Comparison of ENCODE assay signal across 16 cellular contexts in the genomic region with DNA sequence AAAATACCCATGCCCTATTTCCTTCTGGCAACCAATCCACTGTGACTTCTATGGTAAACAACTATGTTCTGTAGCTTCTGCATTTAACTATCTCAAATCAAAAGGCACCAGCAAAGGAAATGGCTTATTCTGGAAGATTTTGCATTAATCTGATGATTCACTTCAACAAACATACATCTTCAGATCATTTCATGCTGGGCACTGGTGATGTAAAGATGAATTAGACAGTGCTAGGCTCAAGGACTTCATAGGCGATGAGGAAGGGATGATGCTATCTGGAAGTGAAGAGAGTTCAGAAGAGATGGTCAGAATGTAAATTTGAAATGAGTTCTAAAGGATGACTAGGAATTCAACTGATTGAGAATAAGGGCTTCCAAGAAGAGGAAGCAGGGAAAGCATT.
A peak's percentile ranks its signal among the peaks of the same experiment; 100 is the strongest.
DNase-seq lines count a peak whose midpoint lies in the region; ATAC-seq, FAIRE-seq and TF ChIP-seq lines count a peak whose summit lies in the region.
"Had no signal": no experiment of that assay in that cellular context is flagged by ENCODE, and none has a peak within 500 bp of the region (broad histone marks: within the 10 kb centered on the region; RNA-seq: fewer than 3 reads in every experiment).

No MANE protein-coding gene starts in this region.

- H3K27ac ChIP-seq in A673 (ENCODE audit: low read depth, low read length, poor library complexity, severe bottlenecking): no peak overlapping the region
- H3K27ac ChIP-seq: BLaER1, HL-60 had no signal

- FAIRE-seq in bronchial epithelial cell (lab: Jason Lieb, UNC): no peak
- FAIRE-seq: A204.1, G401.6, GM12891, K562 had no signal

- BruUV-seq in A673 (replicated peaks; lab: Mats Ljungman, UMichigan): no TSS peak

- H3K4me3 ChIP-seq in A673 (ENCODE audit: low read depth, low read length, poor library complexity, severe bottlenecking) (no peak overlapping the region), bronchial epithelial cell (ENCODE audit: low read depth, low read length) (no peak overlapping the region)
- H3K4me3 ChIP-seq: BLaER1, GM23338, K562 had no signal

- DNase-seq in A673 (ENCODE audit: low spot score) (peak; percentile 21), WTC11 (ENCODE audit: low spot score) (no peak), bronchial epithelial cell (ENCODE audit: low read depth) (peak; percentile 22), nephron progenitor cell (no peak), DMS153 (lab: John Stamatoyannopoulos, UW) (no peak)
- DNase-seq in activated naive CD4-positive, alpha-beta T cell (lab: John Stamatoyannopoulos, UW): no peak
- DNase-seq: EL, H9 had no signal

- H3K9me3 ChIP-seq in A673 (ENCODE audit: low read depth, low read length, poor library complexity, severe bottlenecking): no peaks in the 10 kb centered on the region
- H3K9me3 ChIP-seq: BLaER1 had no signal

- H3K4me3 Mint-ChIP-seq in WTC11 (no peak overlapping the region), nephron progenitor cell (no peak overlapping the region)
- H3K4me3 Mint-ChIP-seq: GM23338, H9 had no signal

- H3K4me1 Mint-ChIP-seq in WTC11 (peaks cover 55% of the 10 kb centered on the region), nephron progenitor cell (peaks cover 14% of the 10 kb centered on the region)

- no peaks in the 10 kb centered on the region for H3K27me3 ChIP-seq in A673 (replicated peaks; ENCODE audit: insufficient read depth, low read depth, low read length, poor library complexity)
- H3K27me3 ChIP-seq in bronchial epithelial cell (ENCODE audit: control insufficient read depth, insufficient read depth, low read length): no peaks in the 10 kb centered on the region
- H3K27me3 ChIP-seq: BLaER1 had no signal

- POLR2A ChIA-PET in A673 (lab: Charles Lee; ENCODE audit: low non-redundant PET) (no interaction called here), WTC11 (lab: Charles Lee) (no interaction called here)

- no peaks in the 10 kb centered on the region for H3K36me3 ChIP-seq in A673 (ENCODE audit: insufficient read depth, low read length, poor library complexity, severe bottlenecking)
- H3K36me3 ChIP-seq in bronchial epithelial cell (ENCODE audit: control insufficient read depth, insufficient read depth, low read length): no peaks in the 10 kb centered on the region

- H3K27ac Mint-ChIP-seq in WTC11 (peak overlapping the region; percentile 4), nephron progenitor cell (peak overlapping the region; percentile 5)
- H3K27ac Mint-ChIP-seq: H9 had no signal

- no peaks in the 10 kb centered on the region for H3K9me3 Mint-ChIP-seq in WTC11
- no peaks in the 10 kb centered on the region for H3K9me3 Mint-ChIP-seq in nephron progenitor cell
- H3K9me3 Mint-ChIP-seq: GM23338, H9 had no signal

- TF ChIP-seq CTCF in A673 (conservative IDR thresholded peaks at IDR 0.05; ENCODE audit: low read depth, low read length) (no peak), WTC11 (IDR thresholded peaks at IDR 0.05) (no peak), bronchial epithelial cell (IDR thresholded peaks at IDR 0.05; ENCODE audit: insufficient read depth, low read length, severe bottlenecking) (no peak), nephron progenitor cell (IDR thresholded peaks at IDR 0.05) (no peak)

- H3K4me1 ChIP-seq in A673 (ENCODE audit: insufficient read depth, low read length, poor library complexity, severe bottlenecking): peaks cover 14% of the 10 kb centered on the region
- H3K4me1 ChIP-seq: BLaER1 had no signal

- intact Hi-C loops in A673 (cut with micrococcal nuclease; ENCODE audit: unreplicated experiment): no loop called here

- H3K36me3 Mint-ChIP-seq in WTC11: no peaks in the 10 kb centered on the region
- H3K36me3 Mint-ChIP-seq in nephron progenitor cell (ENCODE audit: low read depth): peaks cover 5% of the 10 kb centered on the region

- no peaks in the 10 kb centered on the region for H3K27me3 Mint-ChIP-seq in WTC11 (ENCODE audit: low read depth)
- H3K27me3 Mint-ChIP-seq in nephron progenitor cell (ENCODE audit: low read depth, poor library complexity): peaks cover 4% of the 10 kb centered on the region

- ATAC-seq in WTC11: no peak
- ATAC-seq in HG03108 (IDR thresholded peaks at IDR 0.05; ENCODE audit: unreplicated experiment): no peak
- ATAC-seq: GM23338, K562 had no signal

- CTCF ChIA-PET in A673 (lab: Charles Lee) (no interaction called here), WTC11 (lab: Charles Lee) (no interaction called here)

TF ChIP-seq in WTC11, 78 proteins besides CTCF, POLR2A, EP300 and RAD21 (continues in another document):
- TF ChIP-seq TP53 (CRISPR knock-in tag; IDR thresholded peaks at IDR 0.05): no peak
- TF ChIP-seq JUN (CRISPR knock-in tag; IDR thresholded peaks at IDR 0.05): no peak
- TF ChIP-seq, protein P1, sequence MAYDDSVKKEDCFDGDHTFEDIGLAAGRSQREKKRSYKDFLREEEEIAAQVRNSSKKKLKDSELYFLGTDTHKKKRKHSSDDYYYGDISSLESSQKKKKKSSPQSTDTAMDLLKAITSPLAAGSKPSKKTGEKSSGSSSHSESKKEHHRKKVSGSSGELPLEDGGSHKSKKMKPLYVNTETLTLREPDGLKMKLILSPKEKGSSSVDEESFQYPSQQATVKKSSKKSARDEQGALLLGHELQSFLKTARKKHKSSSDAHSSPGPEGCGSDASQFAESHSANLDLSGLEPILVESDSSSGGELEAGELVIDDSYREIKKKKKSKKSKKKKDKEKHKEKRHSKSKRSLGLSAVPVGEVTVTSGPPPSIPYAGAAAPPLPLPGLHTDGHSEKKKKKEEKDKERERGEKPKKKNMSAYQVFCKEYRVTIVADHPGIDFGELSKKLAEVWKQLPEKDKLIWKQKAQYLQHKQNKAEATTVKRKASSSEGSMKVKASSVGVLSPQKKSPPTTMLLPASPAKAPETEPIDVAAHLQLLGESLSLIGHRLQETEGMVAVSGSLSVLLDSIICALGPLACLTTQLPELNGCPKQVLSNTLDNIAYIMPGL (CRISPR knock-in tag; IDR thresholded peaks at IDR 0.05): no peak
- TF ChIP-seq, protein P2, sequence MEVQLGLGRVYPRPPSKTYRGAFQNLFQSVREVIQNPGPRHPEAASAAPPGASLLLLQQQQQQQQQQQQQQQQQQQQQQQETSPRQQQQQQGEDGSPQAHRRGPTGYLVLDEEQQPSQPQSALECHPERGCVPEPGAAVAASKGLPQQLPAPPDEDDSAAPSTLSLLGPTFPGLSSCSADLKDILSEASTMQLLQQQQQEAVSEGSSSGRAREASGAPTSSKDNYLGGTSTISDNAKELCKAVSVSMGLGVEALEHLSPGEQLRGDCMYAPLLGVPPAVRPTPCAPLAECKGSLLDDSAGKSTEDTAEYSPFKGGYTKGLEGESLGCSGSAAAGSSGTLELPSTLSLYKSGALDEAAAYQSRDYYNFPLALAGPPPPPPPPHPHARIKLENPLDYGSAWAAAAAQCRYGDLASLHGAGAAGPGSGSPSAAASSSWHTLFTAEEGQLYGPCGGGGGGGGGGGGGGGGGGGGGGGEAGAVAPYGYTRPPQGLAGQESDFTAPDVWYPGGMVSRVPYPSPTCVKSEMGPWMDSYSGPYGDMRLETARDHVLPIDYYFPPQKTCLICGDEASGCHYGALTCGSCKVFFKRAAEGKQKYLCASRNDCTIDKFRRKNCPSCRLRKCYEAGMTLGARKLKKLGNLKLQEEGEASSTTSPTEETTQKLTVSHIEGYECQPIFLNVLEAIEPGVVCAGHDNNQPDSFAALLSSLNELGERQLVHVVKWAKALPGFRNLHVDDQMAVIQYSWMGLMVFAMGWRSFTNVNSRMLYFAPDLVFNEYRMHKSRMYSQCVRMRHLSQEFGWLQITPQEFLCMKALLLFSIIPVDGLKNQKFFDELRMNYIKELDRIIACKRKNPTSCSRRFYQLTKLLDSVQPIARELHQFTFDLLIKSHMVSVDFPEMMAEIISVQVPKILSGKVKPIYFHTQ (CRISPR knock-in tag; IDR thresholded peaks at IDR 0.05): no peak
- TF ChIP-seq, protein P3, sequence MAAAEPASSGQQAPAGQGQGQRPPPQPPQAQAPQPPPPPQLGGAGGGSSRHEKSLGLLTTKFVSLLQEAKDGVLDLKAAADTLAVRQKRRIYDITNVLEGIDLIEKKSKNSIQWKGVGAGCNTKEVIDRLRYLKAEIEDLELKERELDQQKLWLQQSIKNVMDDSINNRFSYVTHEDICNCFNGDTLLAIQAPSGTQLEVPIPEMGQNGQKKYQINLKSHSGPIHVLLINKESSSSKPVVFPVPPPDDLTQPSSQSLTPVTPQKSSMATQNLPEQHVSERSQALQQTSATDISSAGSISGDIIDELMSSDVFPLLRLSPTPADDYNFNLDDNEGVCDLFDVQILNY (CRISPR knock-in tag; IDR thresholded peaks at IDR 0.05): no peak
- TF ChIP-seq, protein P4, sequence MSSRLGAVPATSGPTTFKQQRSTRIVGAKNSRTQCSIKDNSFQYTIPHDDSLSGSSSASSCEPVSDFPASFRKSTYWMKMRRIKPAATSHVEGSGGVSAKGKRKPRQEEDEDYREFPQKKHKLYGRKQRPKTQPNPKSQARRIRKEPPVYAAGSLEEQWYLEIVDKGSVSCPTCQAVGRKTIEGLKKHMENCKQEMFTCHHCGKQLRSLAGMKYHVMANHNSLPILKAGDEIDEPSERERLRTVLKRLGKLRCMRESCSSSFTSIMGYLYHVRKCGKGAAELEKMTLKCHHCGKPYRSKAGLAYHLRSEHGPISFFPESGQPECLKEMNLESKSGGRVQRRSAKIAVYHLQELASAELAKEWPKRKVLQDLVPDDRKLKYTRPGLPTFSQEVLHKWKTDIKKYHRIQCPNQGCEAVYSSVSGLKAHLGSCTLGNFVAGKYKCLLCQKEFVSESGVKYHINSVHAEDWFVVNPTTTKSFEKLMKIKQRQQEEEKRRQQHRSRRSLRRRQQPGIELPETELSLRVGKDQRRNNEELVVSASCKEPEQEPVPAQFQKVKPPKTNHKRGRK (CRISPR knock-in tag; IDR thresholded peaks at IDR 0.05; ENCODE audit: borderline replicate concordance): no peak
- no peak for TF ChIP-seq FOXJ3 (CRISPR knock-in tag; IDR thresholded peaks at IDR 0.05; ENCODE audit: borderline replicate concordance)
- TF ChIP-seq FOXP1 (CRISPR knock-in tag; IDR thresholded peaks at IDR 0.05; ENCODE audit: borderline replicate concordance): no peak
- TF ChIP-seq, protein P5, sequence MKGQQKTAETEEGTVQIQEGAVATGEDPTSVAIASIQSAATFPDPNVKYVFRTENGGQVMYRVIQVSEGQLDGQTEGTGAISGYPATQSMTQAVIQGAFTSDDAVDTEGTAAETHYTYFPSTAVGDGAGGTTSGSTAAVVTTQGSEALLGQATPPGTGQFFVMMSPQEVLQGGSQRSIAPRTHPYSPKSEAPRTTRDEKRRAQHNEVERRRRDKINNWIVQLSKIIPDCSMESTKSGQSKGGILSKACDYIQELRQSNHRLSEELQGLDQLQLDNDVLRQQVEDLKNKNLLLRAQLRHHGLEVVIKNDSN (CRISPR knock-in tag; IDR thresholded peaks at IDR 0.05): no peak
- no peak for TF ChIP-seq NFE2L1 (CRISPR knock-in tag; IDR thresholded peaks at IDR 0.05)
- TF ChIP-seq ZNF232 (CRISPR knock-in tag; IDR thresholded peaks at IDR 0.05): no peak
- no peak for TF ChIP-seq NR1H2 (CRISPR knock-in tag; IDR thresholded peaks at IDR 0.05)

Comparison
In these comparisons a context has a peak if more than half of its experiments do, and no peak if none do; other contexts are left out.
1. DNase-seq: peak in A673 (single experiment) and bronchial epithelial cell (single experiment); none in WTC11 (single experiment), nephron progenitor cell (single experiment), activated naive CD4-positive, alpha-beta T cell (0 of 4) and DMS153 (single experiment).